ENCODE assay signal across 2 cellular contexts in the genomic region with DNA sequence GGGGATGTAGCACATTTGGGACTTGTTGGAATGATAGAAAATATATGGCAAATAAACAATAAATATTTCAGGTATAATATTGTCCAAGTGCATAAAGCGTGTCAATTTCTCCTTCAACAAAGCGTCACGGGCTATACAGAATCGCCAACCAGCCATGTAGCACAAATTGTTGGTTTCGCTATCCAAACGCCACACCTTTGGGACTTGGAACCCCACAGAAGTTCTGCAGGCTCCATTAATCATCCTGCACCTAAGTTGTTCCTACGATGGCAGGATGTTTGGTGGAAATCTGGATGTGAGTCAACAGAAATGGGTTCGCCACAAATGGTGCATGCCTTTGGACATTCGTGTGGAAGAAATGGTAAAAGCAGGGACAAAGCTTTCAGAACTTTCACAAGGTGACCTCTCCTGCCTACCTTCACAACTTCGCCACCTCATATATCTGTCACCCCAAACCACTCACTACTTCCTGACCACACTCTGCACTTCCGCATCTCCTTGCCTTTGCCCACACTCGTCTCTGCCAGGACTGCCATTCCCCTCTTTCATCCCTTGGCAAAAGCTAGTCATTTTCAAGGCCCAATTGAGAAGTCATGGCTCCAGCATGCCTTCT.
TF ChIP-seq lines count a peak whose summit lies in the region.

No MANE protein-coding gene starts in this region.

TF ChIP-seq in Ishikawa, 13 proteins besides CTCF, POLR2A, EP300 and RAD21 (continued from another document):
- TF ChIP-seq, protein P1, sequence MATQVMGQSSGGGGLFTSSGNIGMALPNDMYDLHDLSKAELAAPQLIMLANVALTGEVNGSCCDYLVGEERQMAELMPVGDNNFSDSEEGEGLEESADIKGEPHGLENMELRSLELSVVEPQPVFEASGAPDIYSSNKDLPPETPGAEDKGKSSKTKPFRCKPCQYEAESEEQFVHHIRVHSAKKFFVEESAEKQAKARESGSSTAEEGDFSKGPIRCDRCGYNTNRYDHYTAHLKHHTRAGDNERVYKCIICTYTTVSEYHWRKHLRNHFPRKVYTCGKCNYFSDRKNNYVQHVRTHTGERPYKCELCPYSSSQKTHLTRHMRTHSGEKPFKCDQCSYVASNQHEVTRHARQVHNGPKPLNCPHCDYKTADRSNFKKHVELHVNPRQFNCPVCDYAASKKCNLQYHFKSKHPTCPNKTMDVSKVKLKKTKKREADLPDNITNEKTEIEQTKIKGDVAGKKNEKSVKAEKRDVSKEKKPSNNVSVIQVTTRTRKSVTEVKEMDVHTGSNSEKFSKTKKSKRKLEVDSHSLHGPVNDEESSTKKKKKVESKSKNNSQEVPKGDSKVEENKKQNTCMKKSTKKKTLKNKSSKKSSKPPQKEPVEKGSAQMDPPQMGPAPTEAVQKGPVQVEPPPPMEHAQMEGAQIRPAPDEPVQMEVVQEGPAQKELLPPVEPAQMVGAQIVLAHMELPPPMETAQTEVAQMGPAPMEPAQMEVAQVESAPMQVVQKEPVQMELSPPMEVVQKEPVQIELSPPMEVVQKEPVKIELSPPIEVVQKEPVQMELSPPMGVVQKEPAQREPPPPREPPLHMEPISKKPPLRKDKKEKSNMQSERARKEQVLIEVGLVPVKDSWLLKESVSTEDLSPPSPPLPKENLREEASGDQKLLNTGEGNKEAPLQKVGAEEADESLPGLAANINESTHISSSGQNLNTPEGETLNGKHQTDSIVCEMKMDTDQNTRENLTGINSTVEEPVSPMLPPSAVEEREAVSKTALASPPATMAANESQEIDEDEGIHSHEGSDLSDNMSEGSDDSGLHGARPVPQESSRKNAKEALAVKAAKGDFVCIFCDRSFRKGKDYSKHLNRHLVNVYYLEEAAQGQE (IDR thresholded peaks at IDR 0.05; ENCODE audit: low read depth) = no peak
- no peak for TF ChIP-seq CREB1 (IDR thresholded peaks at IDR 0.05; ENCODE audit: low read depth)

TF ChIP-seq in GM12878, 131 proteins besides CTCF, POLR2A, EP300 and RAD21 (continued from another document):
- TF ChIP-seq, protein P2, sequence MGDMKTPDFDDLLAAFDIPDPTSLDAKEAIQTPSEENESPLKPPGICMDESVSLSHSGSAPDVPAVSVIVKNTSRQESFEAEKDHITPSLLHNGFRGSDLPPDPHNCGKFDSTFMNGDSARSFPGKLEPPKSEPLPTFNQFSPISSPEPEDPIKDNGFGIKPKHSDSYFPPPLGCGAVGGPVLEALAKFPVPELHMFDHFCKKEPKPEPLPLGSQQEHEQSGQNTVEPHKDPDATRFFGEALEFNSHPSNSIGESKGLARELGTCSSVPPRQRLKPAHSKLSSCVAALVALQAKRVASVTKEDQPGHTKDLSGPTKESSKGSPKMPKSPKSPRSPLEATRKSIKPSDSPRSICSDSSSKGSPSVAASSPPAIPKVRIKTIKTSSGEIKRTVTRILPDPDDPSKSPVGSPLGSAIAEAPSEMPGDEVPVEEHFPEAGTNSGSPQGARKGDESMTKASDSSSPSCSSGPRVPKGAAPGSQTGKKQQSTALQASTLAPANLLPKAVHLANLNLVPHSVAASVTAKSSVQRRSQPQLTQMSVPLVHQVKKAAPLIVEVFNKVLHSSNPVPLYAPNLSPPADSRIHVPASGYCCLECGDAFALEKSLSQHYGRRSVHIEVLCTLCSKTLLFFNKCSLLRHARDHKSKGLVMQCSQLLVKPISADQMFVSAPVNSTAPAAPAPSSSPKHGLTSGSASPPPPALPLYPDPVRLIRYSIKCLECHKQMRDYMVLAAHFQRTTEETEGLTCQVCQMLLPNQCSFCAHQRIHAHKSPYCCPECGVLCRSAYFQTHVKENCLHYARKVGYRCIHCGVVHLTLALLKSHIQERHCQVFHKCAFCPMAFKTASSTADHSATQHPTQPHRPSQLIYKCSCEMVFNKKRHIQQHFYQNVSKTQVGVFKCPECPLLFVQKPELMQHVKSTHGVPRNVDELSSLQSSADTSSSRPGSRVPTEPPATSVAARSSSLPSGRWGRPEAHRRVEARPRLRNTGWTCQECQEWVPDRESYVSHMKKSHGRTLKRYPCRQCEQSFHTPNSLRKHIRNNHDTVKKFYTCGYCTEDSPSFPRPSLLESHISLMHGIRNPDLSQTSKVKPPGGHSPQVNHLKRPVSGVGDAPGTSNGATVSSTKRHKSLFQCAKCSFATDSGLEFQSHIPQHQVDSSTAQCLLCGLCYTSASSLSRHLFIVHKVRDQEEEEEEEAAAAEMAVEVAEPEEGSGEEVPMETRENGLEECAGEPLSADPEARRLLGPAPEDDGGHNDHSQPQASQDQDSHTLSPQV (IDR thresholded peaks at IDR 0.05) = no peak
- 0 out of 2 replicates have a peak, but pooled peaks have one; percentile 15 for TF ChIP-seq IKZF1 (conservative IDR thresholded peaks at IDR 0.05)
